In the genomic region with DNA sequence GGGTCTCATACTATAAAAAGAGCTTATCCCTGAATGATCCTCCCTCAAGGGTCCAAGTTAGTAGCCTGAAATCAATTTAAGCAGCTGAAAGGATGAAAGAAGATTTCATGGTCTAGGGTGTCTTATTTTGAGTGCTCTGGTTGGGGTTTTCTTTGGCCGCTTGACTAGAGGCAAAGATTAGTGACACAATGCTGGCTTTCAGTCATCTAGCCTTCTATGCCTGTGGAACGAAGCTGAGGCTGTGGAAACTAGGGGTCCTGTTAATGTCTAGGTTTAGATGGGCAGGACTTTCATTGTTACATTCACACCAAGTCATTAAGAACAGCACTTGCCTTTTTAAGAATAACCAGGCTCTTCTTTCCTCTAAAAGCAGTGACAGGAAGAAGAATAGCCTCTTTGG, we compare ENCODE assay signal across 23 cellular contexts.
"Had no signal": no experiment of that assay in that cellular context is flagged by ENCODE, and none has a peak within 500 bp of the region (broad histone marks: within the 10 kb centered on the region; RNA-seq: fewer than 3 reads in every experiment).

No MANE protein-coding gene starts in this region.

- H3K36me3 ChIP-seq: esophagus muscularis mucosa, gastrocnemius medialis, heart right ventricle, left ventricle myocardium inferior, lower lobe of right lung, neutrophil, right lobe of liver, tibial artery, upper lobe of left lung, uterus had no signal

- H3K9me3 Mint-ChIP-seq: natural killer cell treated with Interleukin-12 subunit alpha and Interleukin-12 subunit beta and Interleukin-15 and Interleukin-18, amount 100 ng/mL, for 72 hours; stimulated activated effector memory CD8-positive, alpha-beta T cell treated with anti-CD3 and anti-CD28 coated beads, Interleukin-12 subunit alpha, Interleukin-12 subunit beta, amount 100 ng/mL, for 72 hours; stimulated activated naive CD8-positive, alpha-beta T cell treated with anti-CD3 and anti-CD28 coated beads, Interleukin-15, Interleukin-2, amounts not matched to agents 100 ng/mL and 50 ng/mL, for 24 hours had no signal

- H3K4me3 Mint-ChIP-seq: natural killer cell treated with Interleukin-12 subunit alpha and Interleukin-12 subunit beta and Interleukin-15 and Interleukin-18, amount 100 ng/mL, for 72 hours; stimulated activated effector memory CD8-positive, alpha-beta T cell treated with anti-CD3 and anti-CD28 coated beads, Interleukin-12 subunit alpha, Interleukin-12 subunit beta, amount 100 ng/mL, for 72 hours; stimulated activated naive CD8-positive, alpha-beta T cell treated with anti-CD3 and anti-CD28 coated beads, Interleukin-15, Interleukin-2, amounts not matched to agents 100 ng/mL and 50 ng/mL, for 24 hours had no signal

- H3K36me3 Mint-ChIP-seq: natural killer cell treated with Interleukin-12 subunit alpha and Interleukin-12 subunit beta and Interleukin-15 and Interleukin-18, amount 100 ng/mL, for 72 hours; stimulated activated effector memory CD8-positive, alpha-beta T cell treated with anti-CD3 and anti-CD28 coated beads, Interleukin-12 subunit alpha, Interleukin-12 subunit beta, amount 100 ng/mL, for 72 hours had no signal

- H3K27me3 ChIP-seq: right lobe of liver, upper lobe of left lung, uterus had no signal

- H3K27ac ChIP-seq: esophagus muscularis mucosa, gastrocnemius medialis, heart right ventricle, left ventricle myocardium inferior, lower lobe of right lung, neutrophil, psoas muscle, right lobe of liver, tibial artery, upper lobe of left lung, uterus had no signal

- DNase-seq: dermis blood vessel endothelial cell; effector CD8-positive, alpha-beta T cell; gastrocnemius medialis; heart right ventricle; hypothalamus; left cardiac atrium; left ventricle myocardium inferior; lower lobe of right lung; mesenchymal stem cell; midbrain; psoas muscle; retina; right lobe of liver; stimulated activated CD4-positive, alpha-beta T cell treated with anti-CD3 and anti-CD28 coated beads, Interleukin-4, amount 100 ng/mL, for 1 hour; stimulated activated CD8-positive, alpha-beta memory T cell treated with anti-CD3 and anti-CD28 coated beads, Interleukin-4, amount 100 ng/mL, for 48 hours; tibial artery; uterus had no signal

- H3K4me1 Mint-ChIP-seq: stimulated activated effector memory CD8-positive, alpha-beta T cell treated with anti-CD3 and anti-CD28 coated beads, Interleukin-12 subunit alpha, Interleukin-12 subunit beta, amount 100 ng/mL, for 72 hours had no signal

- H3K4me1 ChIP-seq: gastrocnemius medialis, lower lobe of right lung, psoas muscle, right lobe of liver, uterus had no signal

- ATAC-seq: gastrocnemius medialis; heart right ventricle; left cardiac atrium; lower lobe of right lung; natural killer cell treated with Interleukin-12 subunit alpha and Interleukin-12 subunit beta and Interleukin-15 and Interleukin-18, amount 100 ng/mL, for 72 hours; psoas muscle; right lobe of liver; stimulated activated effector memory CD8-positive, alpha-beta T cell treated with anti-CD3 and anti-CD28 coated beads, Interleukin-12 subunit alpha, Interleukin-12 subunit beta, amount 100 ng/mL, for 72 hours had no signal

- H3K27ac Mint-ChIP-seq: natural killer cell treated with Interleukin-12 subunit alpha and Interleukin-12 subunit beta and Interleukin-15 and Interleukin-18, amount 100 ng/mL, for 72 hours; stimulated activated effector memory CD8-positive, alpha-beta T cell treated with anti-CD3 and anti-CD28 coated beads, Interleukin-12 subunit alpha, Interleukin-12 subunit beta, amount 100 ng/mL, for 72 hours; stimulated activated naive CD8-positive, alpha-beta T cell treated with anti-CD3 and anti-CD28 coated beads, Interleukin-15, Interleukin-2, amounts not matched to agents 100 ng/mL and 50 ng/mL, for 24 hours had no signal

- H3K9me3 ChIP-seq: esophagus muscularis mucosa, gastrocnemius medialis, heart right ventricle, left ventricle myocardium inferior, lower lobe of right lung, neutrophil, psoas muscle, right lobe of liver, tibial artery, upper lobe of left lung, uterus had no signal

- H3K4me3 ChIP-seq: esophagus muscularis mucosa, gastrocnemius medialis, heart right ventricle, left ventricle myocardium inferior, lower lobe of right lung, psoas muscle, right lobe of liver, tibial artery, upper lobe of left lung, uterus had no signal
